Comparison of ENCODE assay signal across 8 cellular contexts in the genomic region with DNA sequence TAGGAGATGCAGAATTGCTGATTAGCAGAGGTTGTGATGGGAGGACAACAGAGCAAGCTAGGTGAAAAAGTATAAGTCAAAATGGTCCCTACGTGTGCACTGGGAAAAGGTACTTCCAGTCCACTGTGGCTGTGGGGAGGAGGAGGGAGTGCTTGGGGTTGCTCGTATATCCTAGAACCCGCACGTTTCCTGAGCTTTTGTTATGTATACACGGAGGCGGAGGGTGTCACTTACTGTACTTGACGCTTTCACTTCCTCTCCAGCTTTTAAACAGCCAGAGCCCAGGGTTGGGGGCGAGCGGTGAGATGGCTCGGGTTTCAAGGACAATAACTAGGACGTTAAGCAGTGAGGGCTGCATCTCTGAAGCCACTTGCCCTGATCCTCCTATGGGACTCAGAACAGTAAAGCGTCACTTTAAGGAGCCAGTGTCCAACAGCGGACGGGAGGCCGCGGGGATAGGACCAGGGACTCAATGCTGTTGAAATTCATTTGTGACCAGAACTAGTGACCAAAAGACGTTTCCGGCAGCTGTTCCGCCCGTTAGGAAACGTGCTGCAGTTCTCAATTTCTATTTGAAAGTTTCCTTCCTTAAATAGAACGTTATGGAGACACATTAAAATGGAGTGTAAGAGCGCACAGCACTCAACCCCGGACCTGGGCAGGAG. TPM values are rescaled to one million over a fixed set of nuclear protein-coding genes. Genes with fewer than 3 reads are reported as not detected.
A peak's percentile ranks its signal among the peaks of the same experiment; 100 is the strongest.
DNase-seq lines count a peak whose midpoint lies in the region; ATAC-seq and TF ChIP-seq lines count a peak whose summit lies in the region.

No MANE protein-coding gene starts in this region.

- H3K36me3 Mint-ChIP-seq in activated CD8-positive, alpha-beta T cell treated with anti-CD3 and anti-CD28 coated beads, Interleukin-2, amount 10 ng/mL, durations not matched to agents 7 days and 5 days (ENCODE audit: low read depth): no peaks in the 10 kb centered on the region
- H3K36me3 Mint-ChIP-seq in natural killer cell treated with Interleukin-12 subunit alpha and Interleukin-12 subunit beta and Interleukin-15 and Interleukin-18, amount 100 ng/mL, for 72 hours: no peaks in the 10 kb centered on the region

- H3K4me1 Mint-ChIP-seq in activated CD8-positive, alpha-beta T cell treated with anti-CD3 and anti-CD28 coated beads, Interleukin-2, amount 10 ng/mL, durations not matched to agents 7 days and 5 days (ENCODE audit: low read depth): no peaks in the 10 kb centered on the region
- no peaks in the 10 kb centered on the region for H3K4me1 Mint-ChIP-seq in natural killer cell treated with Interleukin-12 subunit alpha and Interleukin-12 subunit beta and Interleukin-15 and Interleukin-18, amount 100 ng/mL, for 72 hours (ENCODE audit: low read depth in 2 of 2)

- ATAC-seq in GM18858 (IDR thresholded peaks at IDR 0.05; ENCODE audit: unreplicated experiment) (peak; percentile 56), HG03159 (IDR thresholded peaks at IDR 0.05; ENCODE audit: unreplicated experiment) (peak; percentile 67), foreskin keratinocyte (peak; percentile 18)
- peak; percentile 48 for ATAC-seq in activated CD8-positive, alpha-beta T cell treated with anti-CD3 and anti-CD28 coated beads, Interleukin-2, amount 10 ng/mL, durations not matched to agents 7 days and 5 days
- peak; percentile 55 to 66 for ATAC-seq in natural killer cell treated with Interleukin-12 subunit alpha and Interleukin-12 subunit beta and Interleukin-15 and Interleukin-18, amount 100 ng/mL, for 72 hours

- CTCF ChIA-PET in AG04449 (lab: Yijun Ruan, JAX): interaction anchor here (1.0 to 5.0 kb wide), 4 partner anchors 10 to 465 kb away, joined by 3 to 32 read pairs (median 4); no protein-coding TSS in a partner anchor
- CTCF ChIA-PET in activated CD8-positive, alpha-beta T cell treated with anti-CD3 and anti-CD28 coated beads, Interleukin-2, amount 10 ng/mL, durations not matched to agents 7 days and 5 days (lab: Charles Lee): interaction anchor here (0.9 to 1.0 kb wide), 2 partner anchors 8 to 10 kb away, joined by 3 read pairs; no protein-coding TSS in a partner anchor

- no peaks in the 10 kb centered on the region for H3K27me3 Mint-ChIP-seq in activated CD8-positive, alpha-beta T cell treated with anti-CD3 and anti-CD28 coated beads, Interleukin-2, amount 10 ng/mL, durations not matched to agents 7 days and 5 days (ENCODE audit: low read depth)
- peaks cover 3 to 20% of the 10 kb centered on the region in 2 donors for H3K27me3 Mint-ChIP-seq in natural killer cell treated with Interleukin-12 subunit alpha and Interleukin-12 subunit beta and Interleukin-15 and Interleukin-18, amount 100 ng/mL, for 72 hours

- H3K27ac ChIP-seq in foreskin keratinocyte: peak overlapping the region; percentile 4

- TF ChIP-seq CTCF in AG04449 (IDR thresholded peaks at IDR 0.05; ENCODE audit: insufficient read depth, low read length, missing control alignments) (no peak), foreskin keratinocyte (conservative IDR thresholded peaks at IDR 0.05) (no peak)

- H3K27ac Mint-ChIP-seq in activated CD8-positive, alpha-beta T cell treated with anti-CD3 and anti-CD28 coated beads, Interleukin-2, amount 10 ng/mL, durations not matched to agents 7 days and 5 days: no peak overlapping the region
- no peak overlapping the region for H3K27ac Mint-ChIP-seq in natural killer cell treated with Interleukin-12 subunit alpha and Interleukin-12 subunit beta and Interleukin-15 and Interleukin-18, amount 100 ng/mL, for 72 hours

- POLR2A ChIA-PET in AG04449 (lab: Yijun Ruan, JAX): interaction anchor here (1.0 to 1.5 kb wide), 3 partner anchors 10 to 110 kb away, joined by 3 to 6 read pairs (median 3); no protein-coding TSS in a partner anchor
- POLR2A ChIA-PET in activated CD8-positive, alpha-beta T cell treated with anti-CD3 and anti-CD28 coated beads, Interleukin-2, amount 10 ng/mL, durations not matched to agents 7 days and 5 days (lab: Charles Lee): no interaction called here

- peak overlapping the region; percentile 82 for H3K4me3 ChIP-seq in AG04449 (ENCODE audit: low read depth, low read length)

- DNase-seq in AG04449 (ENCODE audit: low read depth, low spot score): no peak
- peak; percentile 69 for DNase-seq in NCI-H2227 treated with DMSO at 0.1 percent for 48 hours (lab: John Stamatoyannopoulos, UW)
- DNase-seq in activated CD8-positive, alpha-beta T cell treated with anti-CD3 and anti-CD28 coated beads, Interleukin-2, amount 10 ng/mL, durations not matched to agents 7 days and 5 days: peak; percentile 23
- DNase-seq in foreskin keratinocyte: peak; percentile 14 to 41
- DNase-seq in natural killer cell treated with Interleukin-12 subunit alpha and Interleukin-12 subunit beta and Interleukin-15 and Interleukin-18, amount 100 ng/mL, for 72 hours (ENCODE audit: low spot score): no peak
- DNase-seq in activated gamma-delta T cell treated with Interleukin-2 at 50 U/mL for 16 hours: no peak

- H3K27me3 ChIP-seq in foreskin keratinocyte: no peaks in the 10 kb centered on the region

- no peaks in the 10 kb centered on the region for H3K9me3 Mint-ChIP-seq in activated CD8-positive, alpha-beta T cell treated with anti-CD3 and anti-CD28 coated beads, Interleukin-2, amount 10 ng/mL, durations not matched to agents 7 days and 5 days (ENCODE audit: insufficient read depth)
- no peaks in the 10 kb centered on the region for H3K9me3 Mint-ChIP-seq in natural killer cell treated with Interleukin-12 subunit alpha and Interleukin-12 subunit beta and Interleukin-15 and Interleukin-18, amount 100 ng/mL, for 72 hours

- peaks cover 12% of the 10 kb centered on the region for H3K4me1 ChIP-seq in foreskin keratinocyte

- no peak overlapping the region for H3K4me3 Mint-ChIP-seq in activated CD8-positive, alpha-beta T cell treated with anti-CD3 and anti-CD28 coated beads, Interleukin-2, amount 10 ng/mL, durations not matched to agents 7 days and 5 days
- no peak overlapping the region for H3K4me3 Mint-ChIP-seq in natural killer cell treated with Interleukin-12 subunit alpha and Interleukin-12 subunit beta and Interleukin-15 and Interleukin-18, amount 100 ng/mL, for 72 hours

RNA-seq across cellular contexts. Expression of a gene that starts 1.0 kb away (rescaled TPM):
- total RNA-seq in activated CD8-positive, alpha-beta T cell treated with anti-CD3 and anti-CD28 coated beads, Interleukin-2, amount 10 ng/mL, durations not matched to agents 7 days and 5 days: under 1 TPM in 1 of 2 experiments, not detected in 1; 0.31 TPM
- 6.5 TPM in 2 replicates for total RNA-seq in foreskin keratinocyte
- 1.5 TPM in 2 replicates for polyA plus RNA-seq in foreskin keratinocyte
- total RNA-seq in natural killer cell treated with Interleukin-12 subunit alpha and Interleukin-12 subunit beta and Interleukin-15 and Interleukin-18, amount 100 ng/mL, for 72 hours: 1 to 10 TPM; 1.1 to 1.8 TPM

Comparison
In these comparisons a context has a peak if more than half of its experiments do, and no peak if none do; other contexts are left out.
1. DNase-seq: peak in NCI-H2227 treated with DMSO at 0.1 percent for 48 hours (single experiment), activated CD8-positive, alpha-beta T cell treated with anti-CD3 and anti-CD28 coated beads, Interleukin-2, amount 10 ng/mL, durations not matched to agents 7 days and 5 days (single experiment) and foreskin keratinocyte (2 of 2); none in AG04449 (single experiment), natural killer cell treated with Interleukin-12 subunit alpha and Interleukin-12 subunit beta and Interleukin-15 and Interleukin-18, amount 100 ng/mL, for 72 hours (single experiment) and activated gamma-delta T cell treated with Interleukin-2 at 50 U/mL for 16 hours (single experiment).
2. Peak in every context shown above with its lines, with median percentiles within 50 percentile points of each other: ATAC-seq.